Comparison of ENCODE assay signal across 20 cellular contexts in the genomic region with DNA sequence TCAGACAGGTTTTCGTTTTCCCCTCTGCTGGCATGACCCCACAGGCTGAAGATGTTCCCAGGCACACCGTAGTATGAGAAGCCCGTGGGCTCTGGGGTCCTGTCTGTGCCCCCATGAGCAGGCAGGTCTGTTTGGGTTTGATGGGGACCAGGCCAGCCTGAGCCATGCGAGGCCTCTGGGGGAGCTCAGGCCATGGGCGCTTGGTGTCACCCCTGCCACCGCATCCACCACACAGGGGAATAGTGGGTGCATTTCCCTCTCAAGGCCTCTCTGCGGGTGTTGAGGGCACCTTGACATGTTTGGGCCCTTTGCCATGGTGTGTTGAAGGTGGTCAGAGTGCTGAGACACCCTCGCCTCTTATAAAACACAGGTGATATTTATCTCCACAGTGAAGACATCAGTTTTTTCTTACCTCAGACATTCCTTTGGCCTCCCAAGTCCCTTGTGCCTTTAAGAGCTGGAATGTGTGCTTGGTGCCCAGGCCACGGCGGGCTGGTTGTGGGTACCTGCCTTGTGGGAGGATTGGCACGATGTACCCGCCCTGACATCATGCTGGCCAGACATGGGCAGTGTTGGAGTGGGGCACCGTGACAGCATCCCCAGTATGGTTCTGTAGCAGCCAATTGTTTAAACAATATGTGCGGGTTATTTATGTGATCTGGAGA.
DNase-seq lines count a peak whose midpoint lies in the region; ATAC-seq and TF ChIP-seq lines count a peak whose summit lies in the region.
"Had no signal": no experiment of that assay in that cellular context is flagged by ENCODE, and none has a peak within 500 bp of the region (broad histone marks: within the 10 kb centered on the region; RNA-seq: fewer than 3 reads in every experiment).

No MANE protein-coding gene starts in this region.

- TF ChIP-seq CTCF in omental fat pad (IDR thresholded peaks at IDR 0.05) = no peak

- H3K27me3 Mint-ChIP-seq in activated naive CD8-positive, alpha-beta T cell treated with anti-CD3 and anti-CD28 coated beads, Interleukin-2, amount 10 ng/mL, durations not matched to agents 7 days and 5 days = no peaks in the 10 kb centered on the region
- no peaks in the 10 kb centered on the region for H3K27me3 Mint-ChIP-seq in activated naive CD8-positive, alpha-beta T cell treated with anti-CD3 and anti-CD28 coated beads for 36 hours

- DNase-seq in activated naive CD8-positive, alpha-beta T cell treated with anti-CD3 and anti-CD28 coated beads, Interleukin-2, amount 10 ng/mL, durations not matched to agents 7 days and 5 days = peak; percentile 9
- DNase-seq in activated naive CD8-positive, alpha-beta T cell treated with anti-CD3 and anti-CD28 coated beads for 36 hours = no peak
- DNase-seq in left ventricle myocardium superior (peak; percentile 61), omental fat pad (ENCODE audit: low spot score) (peak; percentile 4), OCI-M1 (lab: John Stamatoyannopoulos, UW) (no peak), Ammon's horn (ENCODE audit: low spot score) (no peak), NCI-H2171 (lab: John Stamatoyannopoulos, UW) (no peak), NCI-H146 (lab: John Stamatoyannopoulos, UW) (no peak)
- DNase-seq: 8988T, DND-41, GDM1, GM23248, HCEC 1CT, IMR-90, Karpas-422, MG63, NCI-H1092, NCI-H526 treated with DMSO at 0.1 percent for 48 hours, SIG-M5 had no signal

- no peak overlapping the region for H3K4me3 Mint-ChIP-seq in activated naive CD8-positive, alpha-beta T cell treated with anti-CD3 and anti-CD28 coated beads, Interleukin-2, amount 10 ng/mL, durations not matched to agents 7 days and 5 days
- H3K4me3 Mint-ChIP-seq in activated naive CD8-positive, alpha-beta T cell treated with anti-CD3 and anti-CD28 coated beads for 36 hours = no peak overlapping the region

- H3K9me3 Mint-ChIP-seq in activated naive CD8-positive, alpha-beta T cell treated with anti-CD3 and anti-CD28 coated beads, Interleukin-2, amount 10 ng/mL, durations not matched to agents 7 days and 5 days = no peaks in the 10 kb centered on the region
- H3K9me3 Mint-ChIP-seq in activated naive CD8-positive, alpha-beta T cell treated with anti-CD3 and anti-CD28 coated beads for 36 hours = no peaks in the 10 kb centered on the region

- H3K27ac Mint-ChIP-seq in activated naive CD8-positive, alpha-beta T cell treated with anti-CD3 and anti-CD28 coated beads, Interleukin-2, amount 10 ng/mL, durations not matched to agents 7 days and 5 days = no peak overlapping the region
- no peak overlapping the region for H3K27ac Mint-ChIP-seq in activated naive CD8-positive, alpha-beta T cell treated with anti-CD3 and anti-CD28 coated beads for 36 hours

- intact Hi-C loops in left ventricle myocardium superior (cut with micrococcal nuclease) = no loop called here

- no peak for ATAC-seq in activated naive CD8-positive, alpha-beta T cell treated with anti-CD3 and anti-CD28 coated beads, Interleukin-2, amount 10 ng/mL, durations not matched to agents 7 days and 5 days (ENCODE audit: low read depth)
- ATAC-seq in left ventricle myocardium superior (peak; percentile 77), omental fat pad (ENCODE audit: low FRiP score) (no peak)
- ATAC-seq: GM12878 had no signal

- POLR2A ChIA-PET in activated naive CD8-positive, alpha-beta T cell treated with anti-CD3 and anti-CD28 coated beads, Interleukin-2, amount 10 ng/mL, durations not matched to agents 7 days and 5 days (lab: Charles Lee) = no interaction called here

- no peaks in the 10 kb centered on the region for H3K36me3 Mint-ChIP-seq in activated naive CD8-positive, alpha-beta T cell treated with anti-CD3 and anti-CD28 coated beads, Interleukin-2, amount 10 ng/mL, durations not matched to agents 7 days and 5 days
- no peaks in the 10 kb centered on the region for H3K36me3 Mint-ChIP-seq in activated naive CD8-positive, alpha-beta T cell treated with anti-CD3 and anti-CD28 coated beads for 36 hours

- no peaks in the 10 kb centered on the region for H3K4me1 Mint-ChIP-seq in activated naive CD8-positive, alpha-beta T cell treated with anti-CD3 and anti-CD28 coated beads, Interleukin-2, amount 10 ng/mL, durations not matched to agents 7 days and 5 days
- H3K4me1 Mint-ChIP-seq in activated naive CD8-positive, alpha-beta T cell treated with anti-CD3 and anti-CD28 coated beads for 36 hours = no peaks in the 10 kb centered on the region

Comparison
In these comparisons a context has a peak if more than half of its experiments do, and no peak if none do; other contexts are left out.
1. DNase-seq: peak in activated naive CD8-positive, alpha-beta T cell treated with anti-CD3 and anti-CD28 coated beads, Interleukin-2, amount 10 ng/mL, durations not matched to agents 7 days and 5 days (single experiment), left ventricle myocardium superior (single experiment) and omental fat pad (single experiment); none in activated naive CD8-positive, alpha-beta T cell treated with anti-CD3 and anti-CD28 coated beads for 36 hours (single experiment), OCI-M1 (single experiment), Ammon's horn (single experiment), NCI-H2171 (single experiment) and NCI-H146 (single experiment).